ENCODE assay signal across 1 cellular context in genomic region chr11:47259178-47259977, GRCh38.
TF ChIP-seq lines count a peak whose summit lies in the region.

No MANE protein-coding gene starts in this region.

TF ChIP-seq in HepG2, 621 proteins besides CTCF, POLR2A, EP300 and RAD21 (continued from another document and continues in another):
- TF ChIP-seq UBTF (CRISPR knock-in tag; IDR thresholded peaks at IDR 0.05), result peak; percentile 32; the same call in 1 of the 2 replicates
- TF ChIP-seq ZFP36 (IDR thresholded peaks at IDR 0.05; ENCODE audit: borderline replicate concordance, low read depth, low read length, partially characterized antibody), result no peak
- TF ChIP-seq SOX6 (IDR thresholded peaks at IDR 0.05), result no peak
- TF ChIP-seq SOX6 (CRISPR knock-in tag; IDR thresholded peaks at IDR 0.05), result peak; percentile 24; the same call in 1 of the 2 replicates
- peak; percentile 87 for TF ChIP-seq STAG1 (CRISPR knock-in tag; IDR thresholded peaks at IDR 0.05)
- no peak for TF ChIP-seq ZNF138 (CRISPR knock-in tag; IDR thresholded peaks at IDR 0.05; ENCODE audit: low read depth)
- no peak for TF ChIP-seq TFDP1 (CRISPR knock-in tag; IDR thresholded peaks at IDR 0.05; ENCODE audit: borderline replicate concordance)
- no peak for TF ChIP-seq CEBPB (IDR thresholded peaks at IDR 0.05; ENCODE audit: borderline replicate concordance, low read depth, low read length)
- peak; percentile 28; the same call in 1 of the 2 replicates for TF ChIP-seq MED1 (CRISPR knock-in tag; IDR thresholded peaks at IDR 0.05)
- TF ChIP-seq RNF219 (CRISPR knock-in tag; IDR thresholded peaks at IDR 0.05), result no peak
- no peak for TF ChIP-seq DNMT1 (CRISPR knock-in tag; IDR thresholded peaks at IDR 0.05)
- no peak; the same call in 1 of the 2 replicates for TF ChIP-seq SAP130 (CRISPR knock-in tag; IDR thresholded peaks at IDR 0.05; ENCODE audit: low read depth)
- no peak for TF ChIP-seq ARID3A (IDR thresholded peaks at IDR 0.05; ENCODE audit: low read depth, low read length)
- TF ChIP-seq NONO (IDR thresholded peaks at IDR 0.05), result no peak
- no peak for TF ChIP-seq NONO (CRISPR knock-in tag; conservative IDR thresholded peaks at IDR 0.05)
- TF ChIP-seq ZNF691 (CRISPR knock-in tag; IDR thresholded peaks at IDR 0.05; ENCODE audit: borderline replicate concordance, low read depth), result no peak
- TF ChIP-seq ZNF253 (CRISPR knock-in tag; IDR thresholded peaks at IDR 0.05; ENCODE audit: borderline replicate concordance), result no peak
- TF ChIP-seq PRDM10 (CRISPR knock-in tag; IDR thresholded peaks at IDR 0.05; ENCODE audit: low read depth), result 0 out of 2 replicates have a peak, but pooled peaks have one; percentile 27
- TF ChIP-seq ZNF737 (CRISPR knock-in tag; IDR thresholded peaks at IDR 0.05; ENCODE audit: borderline replicate concordance), result no peak
- no peak for TF ChIP-seq HMGA1 (CRISPR knock-in tag; conservative IDR thresholded peaks at IDR 0.05)
- TF ChIP-seq ZIK1 (CRISPR knock-in tag; IDR thresholded peaks at IDR 0.05; ENCODE audit: borderline replicate concordance, low read depth), result no peak
- peak; percentile 41; the same call in 1 of the 2 replicates for TF ChIP-seq HIVEP1 (CRISPR knock-in tag; IDR thresholded peaks at IDR 0.05)
- TF ChIP-seq HOXA3 (CRISPR knock-in tag; IDR thresholded peaks at IDR 0.05), result no peak
- no peak for TF ChIP-seq ZNF407 (CRISPR knock-in tag; IDR thresholded peaks at IDR 0.05; ENCODE audit: not compliant biosample characterization)
- TF ChIP-seq ARNT2 (CRISPR knock-in tag; IDR thresholded peaks at IDR 0.05; ENCODE audit: low read depth), result peak; percentile 33; the same call in 1 of the 2 replicates
- no peak for TF ChIP-seq DR1 (CRISPR knock-in tag; IDR thresholded peaks at IDR 0.05)
- TF ChIP-seq ZEB1 (IDR thresholded peaks at IDR 0.05; ENCODE audit: insufficient replicate concordance, low read depth), result no peak
- no peak for TF ChIP-seq SMYD3 (CRISPR knock-in tag; IDR thresholded peaks at IDR 0.05)
- TF ChIP-seq NR2C2 (CRISPR knock-in tag; IDR thresholded peaks at IDR 0.05; ENCODE audit: borderline replicate concordance), result no peak
- TF ChIP-seq ATAD3A (CRISPR knock-in tag; IDR thresholded peaks at IDR 0.05), result no peak
- TF ChIP-seq EEA1 (CRISPR knock-in tag; IDR thresholded peaks at IDR 0.05; ENCODE audit: borderline replicate concordance), result no peak
- no peak for TF ChIP-seq ZNF615 (CRISPR knock-in tag; IDR thresholded peaks at IDR 0.05; ENCODE audit: borderline replicate concordance)
- TF ChIP-seq ZNF275 (CRISPR knock-in tag; IDR thresholded peaks at IDR 0.05; ENCODE audit: borderline replicate concordance), result no peak
- TF ChIP-seq PHF21A (CRISPR knock-in tag; IDR thresholded peaks at IDR 0.05), result no peak
- TF ChIP-seq TSC22D2 (CRISPR knock-in tag; IDR thresholded peaks at IDR 0.05; ENCODE audit: borderline replicate concordance), result no peak
- no peak for TF ChIP-seq HBP1 (CRISPR knock-in tag; IDR thresholded peaks at IDR 0.05; ENCODE audit: low read depth)
